In genomic region chr1:10389271-10389973, GRCh38 we compare ENCODE assay signal across 1 cellular context.
TF ChIP-seq lines count a peak whose summit lies in the region.

No MANE protein-coding gene starts in this region.

TF ChIP-seq in IMR-90, 13 proteins besides CTCF, POLR2A, EP300 and RAD21:
- TF ChIP-seq ELK1 (IDR thresholded peaks at IDR 0.05; ENCODE audit: borderline replicate concordance, low read depth, low read length) (no peak), MAFK (IDR thresholded peaks at IDR 0.05; ENCODE audit: low read depth, low read length) (no peak), RCOR1 (IDR thresholded peaks at IDR 0.05; ENCODE audit: insufficient replicate concordance, low read length) (no peak), USF2 (IDR thresholded peaks at IDR 0.05; ENCODE audit: low read depth, low read length) (no peak), MAZ (IDR thresholded peaks at IDR 0.05; ENCODE audit: borderline replicate concordance, low read depth, low read length) (no peak), RFX5 (IDR thresholded peaks at IDR 0.05; ENCODE audit: low read depth, low read length) (no peak), BHLHE40 (IDR thresholded peaks at IDR 0.05; ENCODE audit: low read depth, low read length) (no peak), CEBPB (IDR thresholded peaks at IDR 0.05; ENCODE audit: low read depth, low read length) (no peak), MXI1 (IDR thresholded peaks at IDR 0.05; ENCODE audit: borderline replicate concordance, low read depth, low read length) (no peak), SMC3 (IDR thresholded peaks at IDR 0.05; ENCODE audit: low read depth, low read length) (no peak), FOS (IDR thresholded peaks at IDR 0.05; ENCODE audit: low read depth, low read length) (no peak), CHD1 (IDR thresholded peaks at IDR 0.05; ENCODE audit: low read depth, low read length) (no peak)
